1 cellular context compared by ENCODE assay signal in genomic region chr7:845091-845490, GRCh38.
TF ChIP-seq lines count a peak whose summit lies in the region.

No MANE protein-coding gene starts in this region.

TF ChIP-seq in WTC11, 78 proteins besides CTCF, POLR2A, EP300 and RAD21 (continued from another document):
- TF ChIP-seq CDX4 (CRISPR knock-in tag; IDR thresholded peaks at IDR 0.05; ENCODE audit: borderline replicate concordance) (no peak), NFATC4 (CRISPR knock-in tag; IDR thresholded peaks at IDR 0.05) (no peak), ZBTB43 (CRISPR knock-in tag; IDR thresholded peaks at IDR 0.05) (no peak), ZBTB21 (CRISPR knock-in tag; IDR thresholded peaks at IDR 0.05; ENCODE audit: borderline replicate concordance) (no peak), ATF2 (CRISPR knock-in tag; IDR thresholded peaks at IDR 0.05; ENCODE audit: borderline replicate concordance, low read depth) (no peak), SMAD3 (CRISPR knock-in tag; IDR thresholded peaks at IDR 0.05; ENCODE audit: borderline replicate concordance) (no peak), PRDM15 (CRISPR knock-in tag; IDR thresholded peaks at IDR 0.05) (no peak), FOXP4 (CRISPR knock-in tag; IDR thresholded peaks at IDR 0.05) (no peak), ERG (CRISPR knock-in tag; IDR thresholded peaks at IDR 0.05) (no peak), IRF2 (CRISPR knock-in tag; IDR thresholded peaks at IDR 0.05; ENCODE audit: borderline replicate concordance, low read depth) (no peak), ETV6 (CRISPR knock-in tag; IDR thresholded peaks at IDR 0.05) (no peak)
